ENCODE assay signal across 23 cellular contexts in the genomic region with DNA sequence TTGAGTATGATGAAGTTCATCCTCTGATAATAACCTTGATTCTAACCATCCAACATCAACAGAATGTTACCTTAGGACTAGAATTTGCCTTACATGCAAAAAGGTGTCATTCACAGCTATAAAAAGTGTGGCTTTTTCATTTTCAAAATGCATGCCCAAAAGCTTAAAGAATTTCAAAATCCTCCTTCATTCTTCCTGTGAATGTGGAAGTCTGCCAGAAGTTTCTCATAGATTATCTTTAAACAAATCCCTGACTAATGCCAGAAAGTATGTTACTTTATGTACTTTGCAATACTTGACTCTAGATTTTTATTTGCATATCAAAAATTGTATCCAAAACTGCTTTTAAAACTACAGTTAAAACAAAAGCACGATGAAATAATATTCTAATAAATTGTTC.
DNase-seq lines count a peak whose midpoint lies in the region; TF ChIP-seq lines count a peak whose summit lies in the region.
"Had no signal": no experiment of that assay in that cellular context is flagged by ENCODE, and none has a peak within 500 bp of the region (broad histone marks: within the 10 kb centered on the region; RNA-seq: fewer than 3 reads in every experiment).

No MANE protein-coding gene starts in this region.

- H3K9ac ChIP-seq in SK-N-MC (ENCODE audit: insufficient read length), result no peak overlapping the region

- peak; percentile 31 for DNase-seq in DMS 273 (lab: John Stamatoyannopoulos, UW; ENCODE audit: unreplicated experiment)
- no peak for DNase-seq in DMS 273 treated with DMSO at 0.1 percent for 48 hours (lab: John Stamatoyannopoulos, UW)
- peak; percentile 39 for DNase-seq in SK-N-MC (ENCODE audit: low read depth, low spot score)
- peak; percentile 92 for DNase-seq in fibroblast of pulmonary artery (ENCODE audit: low read depth)
- DNase-seq in superior temporal gyrus (ENCODE audit: extremely low spot score), result peak; percentile 41
- no peak for DNase-seq in activated CD4-positive, alpha-beta T cell treated with anti-CD3 and anti-CD28 coated beads, Interleukin-2, amount 50 U/mL, for 4 hours
- DNase-seq in NCI-H2107 treated with DMSO at 0.1 percent for 48 hours (lab: John Stamatoyannopoulos, UW; ENCODE audit: unreplicated experiment), result no peak
- no peak for DNase-seq in cerebellar nuclear complex (lab: John Stamatoyannopoulos, UW)
- DNase-seq: activated CD4-positive, alpha-beta T cell treated with anti-CD3 and anti-CD28 coated beads for 36 hours; activated naive CD4-positive, alpha-beta T cell treated with anti-CD3 and anti-CD28 coated beads, Interleukin-2, amount 50 U/mL, for 16 hours; caudate nucleus; COR-L47; islet precursor cell; Kasumi-1; mesendoderm; NCI-H1436 treated with DMSO at 0.1 percent for 48 hours; retina; stimulated activated CD4-positive, alpha-beta T cell treated with anti-CD3 and anti-CD28 coated beads, Interleukin-2, amount 100 ng/mL, for 48 hours; stimulated activated CD8-positive, alpha-beta memory T cell treated with anti-CD3 and anti-CD28 coated beads, Interleukin-4, amount 100 ng/mL, for 48 hours; T1000 had no signal

- H3K9me3 ChIP-seq in SK-N-MC (ENCODE audit: low read depth, low read length), result no peaks in the 10 kb centered on the region
- H3K9me3 ChIP-seq: SJSA1, thoracic aorta had no signal

- no peaks in the 10 kb centered on the region for H3K36me3 ChIP-seq in SK-N-MC (ENCODE audit: insufficient read depth, low read length)
- H3K36me3 ChIP-seq: SJSA1, thoracic aorta had no signal

- H3K4me3 ChIP-seq in SK-N-MC (peak overlapping the region; percentile 23; the same call in 1 of the 2 replicates), fibroblast of pulmonary artery (replicated peaks; ENCODE audit: low read depth, low read length) (no peak overlapping the region)
- H3K4me3 ChIP-seq: SJSA1, thoracic aorta had no signal

- peak overlapping the region; percentile 42; the same call in 1 of the 2 replicates for H3K27ac ChIP-seq in SK-N-MC
- H3K27ac ChIP-seq: 22Rv1, SJSA1, thoracic aorta had no signal

- TF ChIP-seq CTCF in fibroblast of pulmonary artery (IDR thresholded peaks at IDR 0.05; ENCODE audit: low read length, missing control alignments), result no peak

Comparison
In these comparisons a context has a peak if more than half of its experiments do, and no peak if none do; other contexts are left out.
1. DNase-seq: peak in DMS 273 (single experiment), SK-N-MC (single experiment), fibroblast of pulmonary artery (single experiment) and superior temporal gyrus (single experiment); none in DMS 273 treated with DMSO at 0.1 percent for 48 hours (single experiment), activated CD4-positive, alpha-beta T cell treated with anti-CD3 and anti-CD28 coated beads, Interleukin-2, amount 50 U/mL, for 4 hours (0 of 2), NCI-H2107 treated with DMSO at 0.1 percent for 48 hours (single experiment) and cerebellar nuclear complex (0 of 2).